In genomic region chr12:122067548-122067947, GRCh38 we compare ENCODE assay signal across 13 cellular contexts. TPM values are rescaled to one million over a fixed set of nuclear protein-coding genes. Genes with fewer than 3 reads are reported as not detected.
DNase-seq lines count a peak whose midpoint lies in the region; ATAC-seq, FAIRE-seq and TF ChIP-seq lines count a peak whose summit lies in the region.
"Had no signal": no experiment of that assay in that cellular context is flagged by ENCODE, and none has a peak within 500 bp of the region (broad histone marks: within the 10 kb centered on the region; RNA-seq: fewer than 3 reads in every experiment).

No MANE protein-coding gene starts in this region.

- H3K27ac Mint-ChIP-seq in CD8-positive, alpha-beta T cell: peak overlapping the region; percentile 75
- H3K27ac Mint-ChIP-seq in activated naive CD8-positive, alpha-beta T cell treated with anti-CD3 and anti-CD28 coated beads for 36 hours: peak overlapping the region; percentile 30
- peak overlapping the region; percentile 74 for H3K27ac Mint-ChIP-seq in nephron progenitor cell

- CTCF ChIA-PET in CD8-positive, alpha-beta T cell (lab: Charles Lee): interaction anchor here (1.1 to 6.5 kb wide), 7 partner anchors 11 to 59 kb away, joined by 3 to 45 read pairs (median 5); no protein-coding TSS in a partner anchor

- H3K27me3 Mint-ChIP-seq in CD8-positive, alpha-beta T cell (ENCODE audit: low read depth): no peaks in the 10 kb centered on the region
- H3K27me3 Mint-ChIP-seq in activated naive CD8-positive, alpha-beta T cell treated with anti-CD3 and anti-CD28 coated beads for 36 hours: no peaks in the 10 kb centered on the region
- H3K27me3 Mint-ChIP-seq in nephron progenitor cell (ENCODE audit: low read depth, poor library complexity): no peaks in the 10 kb centered on the region

- no peak for ATAC-seq in CD8-positive, alpha-beta T cell
- ATAC-seq in HG03159 (IDR thresholded peaks at IDR 0.05; ENCODE audit: unreplicated experiment) (peak; percentile 13), GM18520 (IDR thresholded peaks at IDR 0.05; ENCODE audit: unreplicated experiment) (no peak)
- ATAC-seq: HCT116 had no signal

- no peak overlapping the region for H3K27ac ChIP-seq in CD8-positive, alpha-beta T cell (ENCODE audit: low read depth, low read length)

- peak overlapping the region; percentile 24 for H3K4me3 ChIP-seq in CD8-positive, alpha-beta T cell (ENCODE audit: low read depth, low read length)
- H3K4me3 ChIP-seq: smooth muscle cell had no signal

- intact Hi-C loops in CD8-positive, alpha-beta T cell (cut with DNase I, micrococcal nuclease): loop anchor here in 1 of 2 experiments (5.0 kb wide), 1 partner anchor 55 kb away; no protein-coding TSS in a partner anchor

- peaks cover 31% of the 10 kb centered on the region for H3K4me1 Mint-ChIP-seq in CD8-positive, alpha-beta T cell (ENCODE audit: low read depth)
- peaks cover 21% of the 10 kb centered on the region for H3K4me1 Mint-ChIP-seq in activated naive CD8-positive, alpha-beta T cell treated with anti-CD3 and anti-CD28 coated beads for 36 hours
- H3K4me1 Mint-ChIP-seq in nephron progenitor cell: peaks cover 65% of the 10 kb centered on the region

- no peaks in the 10 kb centered on the region for H3K36me3 ChIP-seq in CD8-positive, alpha-beta T cell (ENCODE audit: insufficient read depth, low read length)

- TF ChIP-seq CTCF in CD8-positive, alpha-beta T cell (IDR thresholded peaks at IDR 0.05): no peak
- no peak for TF ChIP-seq CTCF in nephron progenitor cell (IDR thresholded peaks at IDR 0.05)

- peaks cover 16% of the 10 kb centered on the region for H3K4me1 ChIP-seq in CD8-positive, alpha-beta T cell (ENCODE audit: insufficient read depth, low read length)

- peak overlapping the region; percentile 70 for H3K4me3 Mint-ChIP-seq in CD8-positive, alpha-beta T cell
- peak overlapping the region; percentile 73 for H3K4me3 Mint-ChIP-seq in activated naive CD8-positive, alpha-beta T cell treated with anti-CD3 and anti-CD28 coated beads for 36 hours
- peak overlapping the region; percentile 50 for H3K4me3 Mint-ChIP-seq in nephron progenitor cell

- no peaks in the 10 kb centered on the region for H3K9me3 ChIP-seq in CD8-positive, alpha-beta T cell (ENCODE audit: low read length)

- POLR2A ChIA-PET in CD8-positive, alpha-beta T cell (lab: Charles Lee): interaction anchor here (1.3 to 4.0 kb wide), 3 partner anchors 14 to 28 kb away, joined by 5 to 17 read pairs (median 6); no protein-coding TSS in a partner anchor

- no peaks in the 10 kb centered on the region for H3K36me3 Mint-ChIP-seq in CD8-positive, alpha-beta T cell
- H3K36me3 Mint-ChIP-seq in activated naive CD8-positive, alpha-beta T cell treated with anti-CD3 and anti-CD28 coated beads for 36 hours: no peaks in the 10 kb centered on the region
- peaks cover 25% of the 10 kb centered on the region for H3K36me3 Mint-ChIP-seq in nephron progenitor cell (ENCODE audit: low read depth)

- no peak for DNase-seq in CD8-positive, alpha-beta T cell
- DNase-seq in activated naive CD8-positive, alpha-beta T cell treated with anti-CD3 and anti-CD28 coated beads for 36 hours: no peak
- DNase-seq in nephron progenitor cell (no peak), globus pallidus (ENCODE audit: low spot score) (no peak), urothelium cell line (ENCODE audit: low spot score) (no peak), NCI-H226 (no peak)
- DNase-seq: caudate nucleus; NCI-H2029; NK-92 treated with Interleukin-12 subunit alpha and Interleukin-12 subunit beta, amount 100 ng/mL, for 24 hours had no signal

- FAIRE-seq in urothelium cell line (lab: Jason Lieb, UNC): no peak

- H3K9me3 Mint-ChIP-seq in CD8-positive, alpha-beta T cell: no peaks in the 10 kb centered on the region
- no peaks in the 10 kb centered on the region for H3K9me3 Mint-ChIP-seq in activated naive CD8-positive, alpha-beta T cell treated with anti-CD3 and anti-CD28 coated beads for 36 hours
- H3K9me3 Mint-ChIP-seq in nephron progenitor cell: no peaks in the 10 kb centered on the region

- H3K27me3 ChIP-seq in CD8-positive, alpha-beta T cell (ENCODE audit: insufficient read depth, low read length): no peaks in the 10 kb centered on the region

RNA-seq across cellular contexts. Expression of gene MLXIP, which starts 11.0 kb away (rescaled TPM):
- total RNA-seq in CD8-positive, alpha-beta T cell: 100 to 1,000 TPM; 117 to 132 TPM
- total RNA-seq in activated naive CD8-positive, alpha-beta T cell treated with anti-CD3 and anti-CD28 coated beads for 36 hours: 10 to 100 TPM; 29.0 to 30.1 TPM

RNA-seq across cellular contexts. Expression of gene BCL7A, which starts 45.9 kb away (rescaled TPM):
- 1 to 10 TPM; 6.8 to 7.8 TPM for total RNA-seq in CD8-positive, alpha-beta T cell
- total RNA-seq in activated naive CD8-positive, alpha-beta T cell treated with anti-CD3 and anti-CD28 coated beads for 36 hours: 1 to 10 TPM; 6.7 to 7.2 TPM
